13 cellular contexts compared by ENCODE assay signal in the genomic region with DNA sequence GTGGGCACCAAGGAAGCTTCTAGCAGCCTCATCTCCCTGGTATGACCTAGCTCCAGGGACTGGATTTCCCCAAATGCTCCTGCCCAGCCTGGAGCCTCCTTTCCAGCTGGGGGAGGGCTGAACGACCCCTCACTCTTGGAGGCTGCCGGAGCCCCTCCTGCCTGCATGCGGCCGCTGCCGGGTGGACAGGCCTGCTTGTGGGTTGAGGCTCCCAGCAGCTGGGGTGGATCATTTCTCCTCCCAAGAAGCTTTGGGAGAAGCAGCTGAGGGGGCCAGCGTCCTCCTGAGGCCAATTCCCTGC.
A peak's percentile ranks its signal among the peaks of the same experiment; 100 is the strongest.
DNase-seq lines count a peak whose midpoint lies in the region; ATAC-seq and TF ChIP-seq lines count a peak whose summit lies in the region.
"Had no signal": no experiment of that assay in that cellular context is flagged by ENCODE, and none has a peak within 500 bp of the region (broad histone marks: within the 10 kb centered on the region; RNA-seq: fewer than 3 reads in every experiment).

No MANE protein-coding gene starts in this region.

- H3K36me3 Mint-ChIP-seq in central memory CD8-positive, alpha-beta T cell (ENCODE audit: insufficient read depth): peaks cover 24% of the 10 kb centered on the region
- no peaks in the 10 kb centered on the region for H3K36me3 Mint-ChIP-seq in activated CD4-positive, alpha-beta T cell treated with anti-CD3 and anti-CD28 coated beads for 36 hours (ENCODE audit: low read depth)
- H3K36me3 Mint-ChIP-seq: activated naive CD8-positive, alpha-beta T cell had no signal

- H3K4me1 ChIP-seq in muscle layer of duodenum (ENCODE audit: control insufficient read depth in 1 of 2, insufficient read depth in 2 of 2, low read length in 2 of 2): peaks cover 22 to 25% of the 10 kb centered on the region in 2 donors
- peaks cover 32 to 51% of the 10 kb centered on the region in 2 donors for H3K4me1 ChIP-seq in thyroid gland

- H3K9me3 ChIP-seq in muscle layer of duodenum (ENCODE audit: control insufficient read depth in 1 of 2, low read length in 2 of 2) (no peaks in the 10 kb centered on the region), thyroid gland (no peaks in the 10 kb centered on the region)

- no peak overlapping the region for H3K4me3 Mint-ChIP-seq in central memory CD8-positive, alpha-beta T cell
- no peak overlapping the region for H3K4me3 Mint-ChIP-seq in activated CD4-positive, alpha-beta T cell treated with anti-CD3 and anti-CD28 coated beads for 36 hours
- H3K4me3 Mint-ChIP-seq: activated CD8-positive, alpha-beta T cell treated with anti-CD3 and anti-CD28 coated beads, Interleukin-2, amount 10 ng/mL, durations not matched to agents 7 days and 5 days; activated naive CD8-positive, alpha-beta T cell; T-helper 1 cell treated with Interleukin-12 subunit alpha and Interleukin-12 subunit beta and Interleukin-4 antibody, amounts not matched to agents 30 μg/mL and 1 μg/mL, for 36 hours had no signal

- H3K27me3 ChIP-seq in muscle layer of duodenum (ENCODE audit: low read depth, low read length): no peaks in the 10 kb centered on the region
- no peaks in the 10 kb centered on the region for H3K27me3 ChIP-seq in thyroid gland

- no peak for ATAC-seq in central memory CD8-positive, alpha-beta T cell (replicated peaks; ENCODE audit: extremely low read depth, poor library complexity, severe bottlenecking)
- no peak for ATAC-seq in activated CD4-positive, alpha-beta T cell treated with anti-CD3 and anti-CD28 coated beads for 36 hours
- ATAC-seq: activated CD8-positive, alpha-beta T cell treated with anti-CD3 and anti-CD28 coated beads, Interleukin-2, amount 10 ng/mL, durations not matched to agents 7 days and 5 days had no signal

- H3K27ac Mint-ChIP-seq in central memory CD8-positive, alpha-beta T cell (ENCODE audit: low read depth): peak overlapping the region; percentile 35
- no peak overlapping the region for H3K27ac Mint-ChIP-seq in activated CD4-positive, alpha-beta T cell treated with anti-CD3 and anti-CD28 coated beads for 36 hours
- H3K27ac Mint-ChIP-seq: activated CD8-positive, alpha-beta T cell treated with anti-CD3 and anti-CD28 coated beads, Interleukin-2, amount 10 ng/mL, durations not matched to agents 7 days and 5 days; T-helper 1 cell treated with Interleukin-12 subunit alpha and Interleukin-12 subunit beta and Interleukin-4 antibody, amounts not matched to agents 30 μg/mL and 1 μg/mL, for 36 hours had no signal

- no peak for TF ChIP-seq CTCF in thyroid gland (IDR thresholded peaks at IDR 0.05)

- intact Hi-C loops in thyroid gland (cut with DNase I): no loop called here
- intact Hi-C loops in activated CD4-positive, alpha-beta T cell treated with anti-CD3 and anti-CD28 coated beads for 36 hours (cut with DNase I, micrococcal nuclease): no loop called here

- H3K27ac ChIP-seq in muscle layer of duodenum (ENCODE audit: low read length) (peak overlapping the region; percentile 31), thyroid gland (peak overlapping the region in 2 of 3 donors; percentile 51 to 88)

- H3K4me3 ChIP-seq in muscle layer of duodenum (ENCODE audit: low read depth in 1 of 2, low read length in 2 of 2) (no peak overlapping the region), thyroid gland (replicated peaks in 1 of 3) (no peak overlapping the region)
- H3K4me3 ChIP-seq: coronary artery had no signal

- POLR2A ChIA-PET in activated CD4-positive, alpha-beta T cell treated with anti-CD3 and anti-CD28 coated beads for 36 hours (lab: Charles Lee): no interaction called here

- no peaks in the 10 kb centered on the region for H3K36me3 ChIP-seq in muscle layer of duodenum (ENCODE audit: control insufficient read depth in 1 of 2, insufficient read depth in 2 of 2, low read length in 2 of 2)
- H3K36me3 ChIP-seq in thyroid gland: no peaks in the 10 kb centered on the region

- DNase-seq in activated effector memory CD4-positive, alpha-beta T cell treated with anti-CD3 and anti-CD28 coated beads, Interleukin-2, amount 50 U/mL, for 16 hours: peak; percentile 50
- no peak for DNase-seq in activated effector memory CD4-positive, alpha-beta T cell treated with Interleukin-2 at 50 U/mL for 16 hours
- no peak for DNase-seq in central memory CD8-positive, alpha-beta T cell (ENCODE audit: low spot score in 2 of 2)
- DNase-seq in thyroid gland (no peak), NCI-H2029 (lab: John Stamatoyannopoulos, UW) (no peak), NCI-H774 (lab: John Stamatoyannopoulos, UW) (no peak)
- DNase-seq in activated CD4-positive, alpha-beta T cell treated with anti-CD3 and anti-CD28 coated beads for 36 hours: no peak
- DNase-seq: activated CD8-positive, alpha-beta T cell treated with anti-CD3 and anti-CD28 coated beads, Interleukin-2, amount 10 ng/mL, durations not matched to agents 7 days and 5 days; NCI-H2171 had no signal

- H3K27me3 Mint-ChIP-seq in central memory CD8-positive, alpha-beta T cell: no peaks in the 10 kb centered on the region
- no peaks in the 10 kb centered on the region for H3K27me3 Mint-ChIP-seq in activated CD4-positive, alpha-beta T cell treated with anti-CD3 and anti-CD28 coated beads for 36 hours
- H3K27me3 Mint-ChIP-seq: activated naive CD8-positive, alpha-beta T cell had no signal

- CTCF ChIA-PET in activated CD4-positive, alpha-beta T cell treated with anti-CD3 and anti-CD28 coated beads for 36 hours (lab: Charles Lee): interaction anchor here (0.5 to 2.1 kb wide), 4 partner anchors 23 to 781 kb away, joined by 3 to 8 read pairs (median 4); no protein-coding TSS in a partner anchor

- peaks cover 30% of the 10 kb centered on the region for H3K4me1 Mint-ChIP-seq in central memory CD8-positive, alpha-beta T cell
- H3K4me1 Mint-ChIP-seq in activated CD4-positive, alpha-beta T cell treated with anti-CD3 and anti-CD28 coated beads for 36 hours: peaks cover 18% of the 10 kb centered on the region

- no peaks in the 10 kb centered on the region for H3K9me3 Mint-ChIP-seq in central memory CD8-positive, alpha-beta T cell
- no peaks in the 10 kb centered on the region for H3K9me3 Mint-ChIP-seq in activated CD4-positive, alpha-beta T cell treated with anti-CD3 and anti-CD28 coated beads for 36 hours (ENCODE audit: low read depth)
- H3K9me3 Mint-ChIP-seq: T-helper 1 cell treated with Interleukin-12 subunit alpha and Interleukin-12 subunit beta and Interleukin-4 antibody, amounts not matched to agents 30 μg/mL and 1 μg/mL, for 36 hours had no signal

- 53 to 60% methylated on average over 1 to 5 of the region's 6 CpGs for WGBS in thyroid gland, 2 donors

- TF ChIP-seq POLR2A in thyroid gland (IDR thresholded peaks at IDR 0.05): no peak
